In genomic region chr11:350723-351255, GRCh38 we compare ENCODE assay signal across 1 cellular context.
TF ChIP-seq lines count a peak whose summit lies in the region.

No MANE protein-coding gene starts in this region.

TF ChIP-seq in K562, 482 proteins besides CTCF, POLR2A, EP300 and RAD21 (continued from another document):
- TF ChIP-seq ZBTB40 (IDR thresholded peaks at IDR 0.05) (peak; percentile 55; the same call in 1 of the 2 replicates), ZBTB40 (CRISPR knock-in tag; IDR thresholded peaks at IDR 0.05) (no peak), THRB (CRISPR knock-in tag; conservative IDR thresholded peaks at IDR 0.05) (0 out of 2 replicates have a peak, but pooled peaks have one; percentile 72), BCOR (IDR thresholded peaks at IDR 0.05) (peak; percentile 57), HMBOX1 (IDR thresholded peaks at IDR 0.05) (peak; percentile 98), CBFA2T3 (IDR thresholded peaks at IDR 0.05) (peak; percentile 55; the same call in 1 of the 2 replicates), ZNF175 (CRISPR knock-in tag; IDR thresholded peaks at IDR 0.05; ENCODE audit: low read depth) (peak; percentile 35; the same call in 1 of the 2 replicates), ZNF561 (CRISPR knock-in tag; conservative IDR thresholded peaks at IDR 0.05) (no peak), SUPT5H (IDR thresholded peaks at IDR 0.05) (peak; percentile 46; the same call in 1 of the 2 replicates), POLR2AphosphoS5 (IDR thresholded peaks at IDR 0.05; ENCODE audit: control insufficient read depth, insufficient read depth, low read depth, low read length) (0 out of 2 replicates have a peak, but pooled peaks have one; percentile 24)
- TF ChIP-seq, protein P1, sequence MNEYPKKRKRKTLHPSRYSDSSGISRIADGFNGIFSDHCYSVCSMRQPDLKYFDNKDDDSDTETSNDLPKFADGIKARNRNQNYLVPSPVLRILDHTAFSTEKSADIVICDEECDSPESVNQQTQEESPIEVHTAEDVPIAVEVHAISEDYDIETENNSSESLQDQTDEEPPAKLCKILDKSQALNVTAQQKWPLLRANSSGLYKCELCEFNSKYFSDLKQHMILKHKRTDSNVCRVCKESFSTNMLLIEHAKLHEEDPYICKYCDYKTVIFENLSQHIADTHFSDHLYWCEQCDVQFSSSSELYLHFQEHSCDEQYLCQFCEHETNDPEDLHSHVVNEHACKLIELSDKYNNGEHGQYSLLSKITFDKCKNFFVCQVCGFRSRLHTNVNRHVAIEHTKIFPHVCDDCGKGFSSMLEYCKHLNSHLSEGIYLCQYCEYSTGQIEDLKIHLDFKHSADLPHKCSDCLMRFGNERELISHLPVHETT (CRISPR knock-in tag; conservative IDR thresholded peaks at IDR 0.05 in 1 of 2, IDR thresholded peaks at IDR 0.05 in 1 of 2), result peak in 1 of 2 experiments; percentile 81; a peak in 2 of 4 replicates
- TF ChIP-seq, protein P2, sequence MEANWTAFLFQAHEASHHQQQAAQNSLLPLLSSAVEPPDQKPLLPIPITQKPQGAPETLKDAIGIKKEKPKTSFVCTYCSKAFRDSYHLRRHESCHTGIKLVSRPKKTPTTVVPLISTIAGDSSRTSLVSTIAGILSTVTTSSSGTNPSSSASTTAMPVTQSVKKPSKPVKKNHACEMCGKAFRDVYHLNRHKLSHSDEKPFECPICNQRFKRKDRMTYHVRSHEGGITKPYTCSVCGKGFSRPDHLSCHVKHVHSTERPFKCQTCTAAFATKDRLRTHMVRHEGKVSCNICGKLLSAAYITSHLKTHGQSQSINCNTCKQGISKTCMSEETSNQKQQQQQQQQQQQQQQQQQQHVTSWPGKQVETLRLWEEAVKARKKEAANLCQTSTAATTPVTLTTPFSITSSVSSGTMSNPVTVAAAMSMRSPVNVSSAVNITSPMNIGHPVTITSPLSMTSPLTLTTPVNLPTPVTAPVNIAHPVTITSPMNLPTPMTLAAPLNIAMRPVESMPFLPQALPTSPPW (CRISPR knock-in tag; IDR thresholded peaks at IDR 0.05), result peak; percentile 55; the same call in 1 of the 2 replicates
TF ChIP-seq in K562: peak in this region for 106.
